ENCODE assay signal across 8 cellular contexts in genomic region chr6:16206595-16207037, GRCh38. TPM values are rescaled to one million over a fixed set of nuclear protein-coding genes. Genes with fewer than 3 reads are reported as not detected.
DNase-seq lines count a peak whose midpoint lies in the region; ATAC-seq lines count a peak whose summit lies in the region.

No MANE protein-coding gene starts in this region.

- DNase-seq in NK-92 treated with Interleukin-12 subunit alpha and Interleukin-12 subunit beta, amount 100 ng/mL, for 24 hours (lab: John Stamatoyannopoulos, UW) = peak; percentile 9
- no peak for DNase-seq in NK-92 (lab: John Stamatoyannopoulos, UW; ENCODE audit: unreplicated experiment)
- peak; percentile 27 for DNase-seq in Jurkat, Clone E6-1 (ENCODE audit: low read depth, low spot score)
- DNase-seq in RPMI7951 (ENCODE audit: low read depth) = peak; percentile 92
- DNase-seq in amygdala (lab: John Stamatoyannopoulos, UW) = peak in 34 of 56 donors; percentile 5 to 86 (median 28)
- no peak for DNase-seq in left ventricle myocardium superior
- DNase-seq in retina = peak; percentile 82

- ATAC-seq in left ventricle myocardium superior (peak; percentile 90), HG02885 (IDR thresholded peaks at IDR 0.05; ENCODE audit: poor library complexity, unreplicated experiment) (no peak)

- intact Hi-C loops in left ventricle myocardium superior (cut with micrococcal nuclease) = no loop called here

- H3K4me3 ChIP-seq in Jurkat, Clone E6-1 (ENCODE audit: low read length) = no peak overlapping the region

RNA-seq across cellular contexts. Expression of gene GMPR, which starts 31.8 kb away (rescaled TPM):
- polyA plus RNA-seq in Jurkat, Clone E6-1 (2012; ENCODE audit: insufficient read depth, insufficient read length) = 11.5 TPM
- total RNA-seq in RPMI7951 (2014; rRNA removed; shearing (Covaris generic)) = 33.5 and 34.9 TPM in 2 replicates
- 112 TPM for total RNA-seq in left ventricle myocardium superior

Comparison
In these comparisons a context has a peak if more than half of its experiments do, and no peak if none do; other contexts are left out.
1. DNase-seq: peak in NK-92 treated with Interleukin-12 subunit alpha and Interleukin-12 subunit beta, amount 100 ng/mL, for 24 hours (single experiment), Jurkat, Clone E6-1 (single experiment), RPMI7951 (single experiment), amygdala (34 of 56) and retina (single experiment); none in NK-92 (single experiment) and left ventricle myocardium superior (single experiment).